In the genomic region with DNA sequence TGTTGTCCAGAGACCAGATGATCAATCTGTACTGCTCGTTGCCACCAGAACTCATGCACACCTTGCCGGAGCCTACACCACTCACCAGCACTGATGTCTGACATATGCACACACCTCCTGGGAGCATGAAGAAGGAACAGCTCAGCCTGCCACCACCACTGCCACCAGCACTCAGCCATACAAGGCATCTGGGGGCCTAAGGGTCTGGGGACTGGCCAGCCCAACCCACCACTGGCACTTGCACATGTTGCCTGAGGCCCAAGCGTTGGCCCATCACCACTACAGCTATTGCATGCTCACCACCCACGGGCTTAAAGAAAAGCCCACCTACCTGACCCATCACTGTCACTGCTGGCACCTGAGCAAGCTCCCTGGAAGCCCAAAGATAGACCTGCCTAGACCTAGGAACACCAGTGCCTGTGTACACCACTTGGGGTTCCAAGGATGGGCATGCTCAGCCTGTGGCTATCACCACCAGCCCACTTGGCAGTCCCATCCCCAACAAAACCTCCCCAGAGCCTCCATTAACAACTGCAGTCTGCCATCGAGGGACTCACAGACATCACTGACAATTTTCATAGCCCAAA, we compare ENCODE assay signal across 16 cellular contexts.
A peak's percentile ranks its signal among the peaks of the same experiment; 100 is the strongest.
DNase-seq lines count a peak whose midpoint lies in the region; ATAC-seq, FAIRE-seq and TF ChIP-seq lines count a peak whose summit lies in the region.
"Had no signal": no experiment of that assay in that cellular context is flagged by ENCODE, and none has a peak within 500 bp of the region (broad histone marks: within the 10 kb centered on the region; RNA-seq: fewer than 3 reads in every experiment).

No MANE protein-coding gene starts in this region.

- H3K9ac ChIP-seq in IMR-90 (ENCODE audit: low read depth, low read length) (no peak overlapping the region), H1 (replicated peaks in 1 of 4; ENCODE audit: extremely low read depth in 1 of 4, low read depth in 3 of 4, low read length in 3 of 4) (no peak overlapping the region)
- H3K9ac ChIP-seq: BLaER1 treated with 17β-estradiol and CSF1 and Interleukin-3, amounts not matched to agents 10 nM and 100 nM; GM23248 had no signal

- no peaks in the 10 kb centered on the region for H3K4me1 ChIP-seq in IMR-90 (ENCODE audit: control insufficient read depth, insufficient read depth, low read length)
- H3K4me1 ChIP-seq in H1 (replicated peaks in 1 of 4; ENCODE audit: control insufficient read depth in 3 of 4, insufficient read depth in 4 of 4, low read length in 3 of 4), result no peaks in the 10 kb centered on the region
- no peaks in the 10 kb centered on the region for H3K4me1 ChIP-seq in upper lobe of right lung
- H3K4me1 ChIP-seq: BLaER1 treated with 17β-estradiol and CSF1 and Interleukin-3, amounts not matched to agents 10 nM and 100 nM had no signal

- no peak overlapping the region for H2AK5ac ChIP-seq in IMR-90 (ENCODE audit: low read depth, low read length)
- H2AK5ac ChIP-seq in H1 (ENCODE audit: low read depth, low read length), result no peak overlapping the region

- no peak overlapping the region for H2AK9ac ChIP-seq in IMR-90 (replicated peaks; ENCODE audit: low read depth, low read length, poor library complexity)

- H2AFZ ChIP-seq in IMR-90 (replicated peaks; ENCODE audit: low read length, poor library complexity) (peak overlapping the region; percentile 32), H1 (ENCODE audit: low read length) (no peak overlapping the region)
- H2AFZ ChIP-seq: GM23248 had no signal

- BruUV-seq in IMR-90 (replicated peaks; lab: Mats Ljungman, UMichigan), result no TSS peak

- H3K18ac ChIP-seq in IMR-90 (ENCODE audit: low read depth, low read length) (no peak overlapping the region), H1 (ENCODE audit: extremely low read depth, low read length) (no peak overlapping the region)

- no peak overlapping the region for H2BK120ac ChIP-seq in IMR-90 (ENCODE audit: low read depth, low read length)
- no peak overlapping the region for H2BK120ac ChIP-seq in H1 (replicated peaks; ENCODE audit: low read depth, low read length)

- in situ Hi-C loops in IMR-90 (cut with MboI; ENCODE audit: low sequenced_read_pairs), result no loop called here

- H3K36me3 ChIP-seq in IMR-90 (ENCODE audit: control insufficient read depth, insufficient read depth, low read length), result no peaks in the 10 kb centered on the region
- no peaks in the 10 kb centered on the region for H3K36me3 ChIP-seq in H1 (ENCODE audit: control insufficient read depth in 2 of 4, insufficient read depth in 4 of 4, low read length in 3 of 4)
- no peaks in the 10 kb centered on the region for H3K36me3 ChIP-seq in upper lobe of right lung
- H3K36me3 ChIP-seq: BLaER1 treated with 17β-estradiol and CSF1 and Interleukin-3, amounts not matched to agents 10 nM and 100 nM had no signal

- H4K5ac ChIP-seq in IMR-90 (ENCODE audit: low read depth, low read length) (no peak overlapping the region), H1 (ENCODE audit: insufficient read length, low read depth, low read length) (no peak overlapping the region)

- TF ChIP-seq POLR2A in IMR-90 (IDR thresholded peaks at IDR 0.05; ENCODE audit: low read depth, low read length) (no peak), H1 (IDR thresholded peaks at IDR 0.05; ENCODE audit: control extremely low read depth in 1 of 2, low read depth in 2 of 2, low read length in 2 of 2) (no peak)

- H4K91ac ChIP-seq in IMR-90 (ENCODE audit: insufficient read depth, low read depth, low read length), result no peak overlapping the region
- no peak overlapping the region for H4K91ac ChIP-seq in H1 (replicated peaks; ENCODE audit: insufficient read length, low read length)

- POLR2A ChIA-PET in IMR-90 (lab: Charles Lee; ENCODE audit: unreplicated experiment) (no interaction called here), H1 (lab: Charles Lee; ENCODE audit: partially characterized antibody) (no interaction called here)

- no peak for TF ChIP-seq CTCF in IMR-90 (conservative IDR thresholded peaks at IDR 0.05; ENCODE audit: low read depth, low read length)
- no peak for TF ChIP-seq CTCF in H1 (IDR thresholded peaks at IDR 0.05; ENCODE audit: control extremely low read depth in 1 of 3, insufficient read depth in 1 of 3, low read depth in 1 of 3, low read length in 3 of 3)
- no peak for TF ChIP-seq CTCF in upper lobe of right lung (IDR thresholded peaks at IDR 0.05)

- no peaks in the 10 kb centered on the region for H3K79me2 ChIP-seq in H1 (ENCODE audit: control insufficient read depth in 1 of 2, insufficient read depth in 2 of 2, low read length in 2 of 2)

- FAIRE-seq in H1 (lab: Jason Lieb, UNC), result no peak
- FAIRE-seq: GM12891, GM19239 had no signal

- H2BK12ac ChIP-seq in H1 (ENCODE audit: low read depth, low read length), result no peak overlapping the region

- no peaks in the 10 kb centered on the region; the same call in 1 of the 2 replicates for H3K23me2 ChIP-seq in H1 (ENCODE audit: low read depth, low read length)

- dilution Hi-C loops in IMR-90 (cut with HindIII; ENCODE audit: low sequenced_read_pairs, unreplicated experiment), result no loop called here

- H3K27ac ChIP-seq in IMR-90 (ENCODE audit: insufficient read depth, low read length) (no peak overlapping the region), H1 (ENCODE audit: low read depth, low read length) (no peak overlapping the region), upper lobe of right lung (no peak overlapping the region)
- H3K27ac ChIP-seq: BLaER1 treated with 17β-estradiol and CSF1 and Interleukin-3, amounts not matched to agents 10 nM and 100 nM; GM23248 had no signal

- H3K4me2 ChIP-seq in IMR-90 (ENCODE audit: low read depth, low read length), result no peak overlapping the region
- H3K4me2 ChIP-seq in H1 (ENCODE audit: insufficient read depth in 1 of 2, low read depth in 2 of 2, low read length in 2 of 2), result no peak overlapping the region

- H4K8ac ChIP-seq in IMR-90 (ENCODE audit: low read depth in 2 of 2, low read length in 2 of 2) (no peak overlapping the region), H1 (ENCODE audit: extremely low read depth, insufficient read depth, low read length) (no peak overlapping the region; the same call in 1 of the 2 replicates)

- H3K56ac ChIP-seq in IMR-90 (ENCODE audit: extremely low read depth, insufficient read depth, low read length), result no peak overlapping the region
- H3K56ac ChIP-seq in H1 (replicated peaks; ENCODE audit: insufficient read length, low read depth, low read length), result no peak overlapping the region

- no peaks in the 10 kb centered on the region for H3K9me3 ChIP-seq in IMR-90 (ENCODE audit: control insufficient read depth, insufficient read depth, low read length)
- no peaks in the 10 kb centered on the region for H3K9me3 ChIP-seq in H1 (ENCODE audit: insufficient read depth in 2 of 2, low read depth in 1 of 2, low read length in 1 of 2)
- H3K9me3 ChIP-seq in upper lobe of right lung, result no peaks in the 10 kb centered on the region

- H3K4me3 ChIP-seq in IMR-90 (ENCODE audit: insufficient read depth, low read depth, low read length), result no peak overlapping the region
- no peak overlapping the region for H3K4me3 ChIP-seq in H1 (ENCODE audit: extremely low read depth in 1 of 4, insufficient read depth in 2 of 4, low read depth in 3 of 4, low read length in 4 of 4)
- H3K4me3 ChIP-seq in upper lobe of right lung, result no peak overlapping the region
- H3K4me3 ChIP-seq: BLaER1 treated with 17β-estradiol and CSF1 and Interleukin-3, amounts not matched to agents 10 nM and 100 nM; GM23248 had no signal

- TF ChIP-seq RAD21 in IMR-90 (IDR thresholded peaks at IDR 0.05; ENCODE audit: low read length), result no peak
- no peak for TF ChIP-seq RAD21 in H1 (IDR thresholded peaks at IDR 0.05 in 1 of 2, conservative IDR thresholded peaks at IDR 0.05 in 1 of 2; ENCODE audit: low read depth in 2 of 2, low read length in 2 of 2)

- WGBS in IMR-90 (ENCODE audit: extremely low coverage in 2 of 2, insufficient read length in 1 of 2), 2 experiments, result 30% methylated on average over 2 of the region's 5 CpGs; no CpG with 5 or more reads in 1 of the 2 experiments
- 91% methylated on average over 5 of the region's 5 CpGs; no CpG with 5 or more reads in 1 of the 2 experiments for WGBS in H1 (ENCODE audit: extremely low coverage in 1 of 2, insufficient coverage in 1 of 2, insufficient read length in 1 of 2, insufficient replicate concordance in 2 of 2, low coverage in 1 of 2, low lambda C conversion rate in 2 of 2, missing lambda C conversion rate in 1 of 2), 2 experiments

- no peak for TF ChIP-seq EP300 in H1 (IDR thresholded peaks at IDR 0.05; ENCODE audit: borderline replicate concordance in 1 of 2, low read depth in 2 of 2, low read length in 2 of 2)

- H3K4ac ChIP-seq in IMR-90 (ENCODE audit: low read depth, low read length), result no peak overlapping the region
- H3K4ac ChIP-seq in H1 (replicated peaks; ENCODE audit: insufficient read length, low read depth, low read length), result no peak overlapping the region

- CTCF ChIA-PET in IMR-90 (lab: Yijun Ruan, JAX), result no interaction called here
- CTCF ChIA-PET in H1 (lab: Charles Lee; ENCODE audit: partially characterized antibody), result no interaction called here

- H2BK5ac ChIP-seq in IMR-90 (ENCODE audit: low read depth, low read length, poor library complexity, severe bottlenecking), result no peak overlapping the region
- no peak overlapping the region for H2BK5ac ChIP-seq in H1 (ENCODE audit: low read depth, low read length)

- no peaks in the 10 kb centered on the region for H4K20me1 ChIP-seq in IMR-90 (ENCODE audit: insufficient read depth, low read length)
- H4K20me1 ChIP-seq in H1 (replicated peaks in 1 of 2; ENCODE audit: control insufficient read depth in 1 of 2, insufficient read depth in 2 of 2, low read length in 2 of 2), result no peaks in the 10 kb centered on the region
- H4K20me1 ChIP-seq: BLaER1 treated with 17β-estradiol and CSF1 and Interleukin-3, amounts not matched to agents 10 nM and 100 nM had no signal

- H3K14ac ChIP-seq in IMR-90 (replicated peaks; ENCODE audit: low read depth, low read length) (no peak overlapping the region), H1 (ENCODE audit: insufficient read length) (no peak overlapping the region)

- ATAC-seq in IMR-90 (ENCODE audit: low read depth), result no peak
- ATAC-seq in upper lobe of right lung, result no peak
- ATAC-seq: CD8-positive, alpha-beta T cell had no signal

- H3K23ac ChIP-seq in IMR-90 (ENCODE audit: low read depth, low read length), result no peak overlapping the region
- peak overlapping the region; percentile 32 for H3K23ac ChIP-seq in H1 (ENCODE audit: insufficient read length)

- no peaks in the 10 kb centered on the region for H3K79me1 ChIP-seq in IMR-90 (ENCODE audit: low read depth in 1 of 2, low read length in 2 of 2)
- H3K79me1 ChIP-seq in H1 (ENCODE audit: low read depth, low read length), result no peaks in the 10 kb centered on the region

- H2BK20ac ChIP-seq in IMR-90 (ENCODE audit: low read depth, low read length) (no peak overlapping the region), H1 (ENCODE audit: low read length) (no peak overlapping the region)

- no peaks in the 10 kb centered on the region for H3K9me1 ChIP-seq in IMR-90 (ENCODE audit: insufficient read depth, low read length)

- no peak for DNase-seq in IMR-90
- no peak for DNase-seq in H1 (ENCODE audit: low read depth in 1 of 2, low spot score in 2 of 2)
- peak; percentile 47 for DNase-seq in posterior vena cava (ENCODE audit: low spot score)
- no peak for DNase-seq in stimulated activated CD4-positive, alpha-beta T cell treated with anti-CD3 and anti-CD28 coated beads, Interleukin-2, amount 100 ng/mL, for 24 hours
- DNase-seq in stimulated activated naive CD4-positive, alpha-beta T cell treated with Interleukin-2 at 50 U/mL for 16 hours (lab: John Stamatoyannopoulos, UW), result no peak
- no peak for DNase-seq in upper lobe of right lung
- DNase-seq: CD8-positive, alpha-beta T cell; DMS 273 treated with DMSO at 0.1 percent for 48 hours; DMS53; DND-41; EL; GM23248; H7 had no signal

- intact Hi-C loops in IMR-90 (cut with micrococcal nuclease) (no loop called here), posterior vena cava (cut with DNase I) (no loop called here), upper lobe of right lung (cut with DNase I) (no loop called here)

- no peak overlapping the region for H2BK15ac ChIP-seq in IMR-90 (ENCODE audit: low read depth, low read length)
- no peak overlapping the region for H2BK15ac ChIP-seq in H1 (ENCODE audit: low read length)

- H3K27me3 ChIP-seq in IMR-90 (ENCODE audit: control insufficient read depth, insufficient read depth, low read length) (no peaks in the 10 kb centered on the region), H1 (replicated peaks in 1 of 4; ENCODE audit: control insufficient read depth in 3 of 4, extremely low read depth in 1 of 4, insufficient read depth in 3 of 4, low read length in 3 of 4) (no peaks in the 10 kb centered on the region), upper lobe of right lung (no peaks in the 10 kb centered on the region)
- H3K27me3 ChIP-seq: BLaER1 treated with 17β-estradiol and CSF1 and Interleukin-3, amounts not matched to agents 10 nM and 100 nM had no signal
